ENCODE assay signal across 8 cellular contexts in genomic region chr19:18419195-18419698, GRCh38. TPM values are rescaled to one million over a fixed set of nuclear protein-coding genes. Genes with fewer than 3 reads are reported as not detected.
DNase-seq lines count a peak whose midpoint lies in the region; ATAC-seq, FAIRE-seq and TF ChIP-seq lines count a peak whose summit lies in the region.

Gene SSBP4 (plus strand): TSS chr19:18419398. CDS start chr19:18419649, 251 bp downstream.

- H4K20me1 ChIP-seq in astrocyte (ENCODE audit: insufficient read depth, low read length) = peaks cover 44% of the 10 kb centered on the region

- no peaks in the 10 kb centered on the region for H3K27me3 Mint-ChIP-seq in T-helper 1 cell treated with Interleukin-12 subunit alpha and Interleukin-12 subunit beta and Interleukin-4 antibody, amounts not matched to agents 30 μg/mL and 1 μg/mL, for 36 hours (ENCODE audit: low read depth)
- no peaks in the 10 kb centered on the region for H3K27me3 Mint-ChIP-seq in astrocyte (ENCODE audit: low read depth, unreplicated experiment)

- H3K27me3 ChIP-seq in astrocyte (ENCODE audit: insufficient read depth, low read length) (no peaks in the 10 kb centered on the region), right cardiac atrium (ENCODE audit: control insufficient read depth, insufficient read depth) (no peaks in the 10 kb centered on the region)

- H3K9me3 Mint-ChIP-seq in T-helper 1 cell treated with Interleukin-12 subunit alpha and Interleukin-12 subunit beta and Interleukin-4 antibody, amounts not matched to agents 30 μg/mL and 1 μg/mL, for 36 hours = no peaks in the 10 kb centered on the region
- H3K9me3 Mint-ChIP-seq in astrocyte (ENCODE audit: unreplicated experiment) = no peaks in the 10 kb centered on the region

- ATAC-seq in GM21576 (IDR thresholded peaks at IDR 0.05; ENCODE audit: unreplicated experiment) = peak; percentile 24
- peak in 1 of 2 donors; percentile 5 for ATAC-seq in right cardiac atrium
- no peak for ATAC-seq in HG03469 (IDR thresholded peaks at IDR 0.05; ENCODE audit: unreplicated experiment)

- peaks cover 5% of the 10 kb centered on the region for H3K36me3 Mint-ChIP-seq in T-helper 1 cell treated with Interleukin-12 subunit alpha and Interleukin-12 subunit beta and Interleukin-4 antibody, amounts not matched to agents 30 μg/mL and 1 μg/mL, for 36 hours (ENCODE audit: low read depth)
- peaks cover 4% of the 10 kb centered on the region for H3K36me3 Mint-ChIP-seq in astrocyte (ENCODE audit: low read depth, unreplicated experiment)

- H3K4me3 Mint-ChIP-seq in T-helper 1 cell treated with Interleukin-12 subunit alpha and Interleukin-12 subunit beta and Interleukin-4 antibody, amounts not matched to agents 30 μg/mL and 1 μg/mL, for 36 hours = peak within 1 kb of the TSS; percentile 98
- H3K4me3 Mint-ChIP-seq in astrocyte (ENCODE audit: unreplicated experiment) = peak within 1 kb of the TSS; percentile 87

- FAIRE-seq in astrocyte (lab: Jason Lieb, UNC) = no peak

- H3K4me3 ChIP-seq in astrocyte (ENCODE audit: insufficient read depth, low read depth, low read length) (peak within 1 kb of the TSS; percentile 70), right cardiac atrium (ENCODE audit: low read length) (peak within 1 kb of the TSS; percentile 69)

- H3K4me1 ChIP-seq in astrocyte (ENCODE audit: insufficient read depth, low read length) = peaks cover 54% of the 10 kb centered on the region
- peaks cover 12% of the 10 kb centered on the region for H3K4me1 ChIP-seq in right cardiac atrium (ENCODE audit: control insufficient read depth, insufficient read depth, low read length)

- DNase-seq in Caki2 (ENCODE audit: low read depth) (peak; percentile 88), NAMALWA (ENCODE audit: low spot score) (peak; percentile 88), astrocyte (ENCODE audit: low read depth) (peak; percentile 44), right cardiac atrium (peak; percentile 77 to 93 (median 93)), pulmonary artery endothelial cell (ENCODE audit: low read depth, low spot score) (no peak)

- peaks cover 67% of the 10 kb centered on the region for H3K4me1 Mint-ChIP-seq in T-helper 1 cell treated with Interleukin-12 subunit alpha and Interleukin-12 subunit beta and Interleukin-4 antibody, amounts not matched to agents 30 μg/mL and 1 μg/mL, for 36 hours (ENCODE audit: low read depth)
- H3K4me1 Mint-ChIP-seq in astrocyte (ENCODE audit: low read depth, unreplicated experiment) = peaks cover 8% of the 10 kb centered on the region

- H3K9me3 ChIP-seq in astrocyte (ENCODE audit: insufficient read depth, low read depth, low read length) (no peaks in the 10 kb centered on the region), right cardiac atrium (ENCODE audit: control insufficient read depth, low read length) (no peaks in the 10 kb centered on the region)

- peak within 1 kb of the TSS; percentile 77 for H2AFZ ChIP-seq in astrocyte (ENCODE audit: low read depth, low read length)

- peak within 1 kb of the TSS; percentile 83 for H3K9ac ChIP-seq in astrocyte (ENCODE audit: low read length)

- no peaks in the 10 kb centered on the region for H3K36me3 ChIP-seq in astrocyte (ENCODE audit: insufficient read depth, low read length)

- intact Hi-C loops in right cardiac atrium (cut with DNase I) = loop anchor here in 2 of 4 donors (10.0 kb wide), 2 partner anchors 144 to 214 kb away; partner anchors contain the start of genes RAB3A (in 2 of the 2) and IQCN (in 1 of the 2)

- H3K27ac ChIP-seq in astrocyte (ENCODE audit: low read depth, low read length) (peak within 1 kb of the TSS; percentile 31), right cardiac atrium (ENCODE audit: low read length) (peak within 1 kb of the TSS; percentile 62)

- H3K4me2 ChIP-seq in astrocyte (ENCODE audit: low read length) = peak within 1 kb of the TSS; percentile 95

- peaks cover 47% of the 10 kb centered on the region for H3K79me2 ChIP-seq in astrocyte (ENCODE audit: insufficient read depth, low read length)

- in situ Hi-C loops in Caki2 (cut with HindIII; ENCODE audit: low pct_unique_long_range_greater_than_20kb, low sequenced_read_pairs) = no loop called here

- H3K27ac Mint-ChIP-seq in T-helper 1 cell treated with Interleukin-12 subunit alpha and Interleukin-12 subunit beta and Interleukin-4 antibody, amounts not matched to agents 30 μg/mL and 1 μg/mL, for 36 hours = peak within 1 kb of the TSS; percentile 88
- peak within 1 kb of the TSS; percentile 88 for H3K27ac Mint-ChIP-seq in astrocyte (ENCODE audit: unreplicated experiment)

- TF ChIP-seq CTCF in astrocyte (IDR thresholded peaks at IDR 0.05; ENCODE audit: insufficient read depth, low read depth, low read length) = no peak

- under 1% methylated on average over 78 of the region's 80 CpGs for WGBS in right cardiac atrium

RNA-seq across cellular contexts. Expression of gene SSBP4, which starts in this region (rescaled TPM):
- 87.5 and 106 TPM in 2 replicates for total RNA-seq in Caki2 (2014; rRNA removed; shearing (Covaris generic); ENCODE audit: low replicate concordance)
- total RNA-seq in astrocyte (51.2 and 56.6 TPM in 2 replicates), right cardiac atrium (10 to 100 TPM; 32.7 to 40.0 (median 37.8) TPM), pulmonary artery endothelial cell (75.4 and 84.3 TPM in 2 replicates)
- 36.2 TPM for polyA plus RNA-seq in right cardiac atrium
